24 cellular contexts compared by ENCODE assay signal in the genomic region with DNA sequence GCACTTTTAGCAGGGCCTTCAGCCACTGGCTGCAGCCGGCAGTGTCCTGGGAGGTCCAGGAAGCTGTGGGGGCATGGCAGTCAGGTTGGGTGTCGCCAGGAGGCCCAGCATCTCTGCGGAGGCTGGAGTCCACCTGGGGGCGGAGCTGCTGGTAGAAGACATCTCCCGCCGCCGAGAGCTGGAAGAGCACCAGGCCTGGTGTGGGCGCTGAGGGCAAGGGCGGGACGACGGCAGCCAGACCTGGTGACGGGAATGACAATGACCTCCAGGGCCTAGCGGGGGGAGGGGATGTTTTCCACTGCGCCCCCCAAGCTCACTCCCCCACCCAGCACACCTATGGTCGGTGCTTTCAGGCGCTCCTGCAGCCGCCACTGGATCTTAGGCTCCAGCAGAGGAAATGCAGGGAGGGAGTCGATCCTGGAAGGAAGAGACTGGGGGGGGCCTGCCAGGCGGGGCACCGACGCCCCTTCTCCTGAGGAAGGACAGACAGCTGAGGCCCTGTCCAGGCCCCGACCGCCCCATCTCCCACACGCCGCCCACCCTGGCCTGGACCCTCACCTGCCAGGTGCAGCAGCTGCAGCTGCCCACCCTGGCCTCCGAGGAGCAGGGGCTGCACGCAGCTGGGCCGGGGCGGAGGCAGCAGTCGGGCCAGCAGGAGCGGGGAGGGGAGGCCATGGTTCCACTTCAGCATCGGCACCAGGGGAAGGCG. TPM values are rescaled to one million over a fixed set of nuclear protein-coding genes. Genes with fewer than 3 reads are reported as not detected.
"Had no signal": no experiment of that assay in that cellular context is flagged by ENCODE, and none has a peak within 500 bp of the region (broad histone marks: within the 10 kb centered on the region; RNA-seq: fewer than 3 reads in every experiment).

No MANE protein-coding gene starts in this region.

- H3K27me3 ChIP-seq: dorsolateral prefrontal cortex, pancreas, stomach, transverse colon had no signal

- DNase-seq: cortex of kidney; effector CD8-positive, alpha-beta T cell; immature natural killer cell; left colon; mammary epithelial cell; natural killer cell; stimulated activated CD4-positive, alpha-beta T cell treated with anti-CD3 and anti-CD28 coated beads, Interleukin-2, amount 100 ng/mL, for 24 hours; stimulated activated naive CD4-positive, alpha-beta T cell; stomach; substantia nigra; transverse colon had no signal

- H3K9me3 ChIP-seq: pancreas, stomach, thoracic aorta, transverse colon had no signal

- ATAC-seq: esophagus mucosa, left colon, natural killer cell, pancreas, sciatic nerve had no signal

- H3K27ac ChIP-seq: pancreas, thoracic aorta, transverse colon had no signal

- FAIRE-seq: endometrium, frontal cortex, keratinocyte, pancreas had no signal

- H3K4me3 ChIP-seq: dorsolateral prefrontal cortex, pancreas, stomach, thoracic aorta, transverse colon had no signal

RNA-seq across cellular contexts. Expression of a gene that starts 11.2 kb away (rescaled TPM):
- total RNA-seq: fibroblast of lung, frontal cortex, myocyte, natural killer cell, neural crest cell, progenitor cell of endocrine pancreas, sciatic nerve, skeletal muscle tissue, thoracic aorta had no signal
- polyA plus RNA-seq: fibroblast of lung, keratinocyte, mammary epithelial cell had no signal

RNA-seq across cellular contexts. Expression of a gene that starts 34.7 kb away (rescaled TPM):
- total RNA-seq: fibroblast of lung, myocyte, skeletal muscle tissue, thoracic aorta, transverse colon had no signal
- polyA plus RNA-seq: fibroblast of lung, mammary epithelial cell had no signal
